10 cellular contexts compared by ENCODE assay signal in genomic region chr1:15579683-15580047, GRCh38. TPM values are rescaled to one million over a fixed set of nuclear protein-coding genes. Genes with fewer than 3 reads are reported as not detected.
A peak's percentile ranks its signal among the peaks of the same experiment; 100 is the strongest.
DNase-seq lines count a peak whose midpoint lies in the region; ATAC-seq lines count a peak whose summit lies in the region.
"Had no signal": no experiment of that assay in that cellular context is flagged by ENCODE, and none has a peak within 500 bp of the region (broad histone marks: within the 10 kb centered on the region; RNA-seq: fewer than 3 reads in every experiment).

No MANE protein-coding gene starts in this region.

- no peaks in the 10 kb centered on the region for H3K27me3 Mint-ChIP-seq in T-helper 17 cell

- H3K4me3 Mint-ChIP-seq in T-helper 17 cell, result peak overlapping the region; percentile 39
- H3K4me3 Mint-ChIP-seq: HFFc6 had no signal

- peaks cover 2% of the 10 kb centered on the region for H3K36me3 Mint-ChIP-seq in T-helper 17 cell (ENCODE audit: low read depth)

- peaks cover 31% of the 10 kb centered on the region for H3K4me1 Mint-ChIP-seq in T-helper 17 cell

- ATAC-seq in GM18867 (IDR thresholded peaks at IDR 0.05; ENCODE audit: unreplicated experiment) (peak; percentile 38), T-helper 17 cell (peak; percentile 18), esophagus mucosa (no peak)

- H3K9me3 ChIP-seq in T-helper 17 cell (ENCODE audit: control insufficient read depth, low read length, poor library complexity, severe bottlenecking), result no peaks in the 10 kb centered on the region

- H3K27ac Mint-ChIP-seq in T-helper 17 cell, result peak overlapping the region; percentile 91
- H3K27ac Mint-ChIP-seq: HFFc6 had no signal

- DNase-seq in Ammon's horn (ENCODE audit: low spot score) (peak; percentile 32), T-helper 17 cell (no peak), left kidney (ENCODE audit: low read depth, low spot score) (peak; percentile 46), DMS53 (lab: John Stamatoyannopoulos, UW) (no peak), OCI-M1 (lab: John Stamatoyannopoulos, UW) (no peak)
- no peak for DNase-seq in activated CD4-positive, CD25-positive, alpha-beta regulatory T cell treated with anti-CD3 and anti-CD28 coated beads, Interleukin-2, amount 50 U/mL, for 72 hours
- DNase-seq: HFFc6, NCI-H1930 had no signal

RNA-seq across cellular contexts. Expression of gene AGMAT, which starts 5.2 kb away (rescaled TPM):
- total RNA-seq in T-helper 17 cell, result 1 to 10 TPM; 5.7 to 6.8 TPM
- 1.4 TPM for total RNA-seq in esophagus mucosa

RNA-seq across cellular contexts. Expression of gene DDI2, which starts 37.6 kb away (rescaled TPM):
- total RNA-seq in T-helper 17 cell, result 10 to 100 TPM; 27.5 to 31.1 TPM
- total RNA-seq in esophagus mucosa, result 49.9 TPM

RNA-seq across cellular contexts. Expression of gene DNAJC16, which starts 53.0 kb away (rescaled TPM):
- total RNA-seq in T-helper 17 cell (10 to 100 TPM; 13.2 to 20.5 TPM), esophagus mucosa (19.8 TPM)

RNA-seq across cellular contexts. Expression of gene CASP9, which starts 55.6 kb away (rescaled TPM):
- total RNA-seq in T-helper 17 cell, result 10 to 100 TPM; 11.4 to 14.8 TPM
- 10.1 TPM for total RNA-seq in esophagus mucosa

Comparison
In these comparisons a context has a peak if more than half of its experiments do, and no peak if none do; other contexts are left out.
1. DNase-seq: peak in Ammon's horn (single experiment) and left kidney (single experiment); none in T-helper 17 cell (0 of 3), activated CD4-positive, CD25-positive, alpha-beta regulatory T cell treated with anti-CD3 and anti-CD28 coated beads, Interleukin-2, amount 50 U/mL, for 72 hours (single experiment), DMS53 (single experiment) and OCI-M1 (single experiment).